8 cellular contexts compared by ENCODE assay signal in genomic region chr16:84084570-84085270, GRCh38. TPM values are rescaled to one million over a fixed set of nuclear protein-coding genes. Genes with fewer than 3 reads are reported as not detected.
A peak's percentile ranks its signal among the peaks of the same experiment; 100 is the strongest.
DNase-seq lines count a peak whose midpoint lies in the region; ATAC-seq and TF ChIP-seq lines count a peak whose summit lies in the region.

No MANE protein-coding gene starts in this region.

- peak; percentile 64 for TF ChIP-seq CTCF in endothelial cell (IDR thresholded peaks at IDR 0.05; ENCODE audit: unreplicated experiment)

- H3K27me3 Mint-ChIP-seq in endothelial cell (ENCODE audit: unreplicated experiment) (peaks cover 4% of the 10 kb centered on the region), naive B cell (no peaks in the 10 kb centered on the region)

- H3K4me3 Mint-ChIP-seq in endothelial cell (ENCODE audit: unreplicated experiment) (no peak overlapping the region), naive B cell (peak overlapping the region in 3 of 8 donors; percentile 5 to 38 (median 20))

- no peaks in the 10 kb centered on the region for H3K9me3 Mint-ChIP-seq in endothelial cell (ENCODE audit: unreplicated experiment)
- H3K9me3 Mint-ChIP-seq in naive B cell, result no peaks in the 10 kb centered on the region

- H3K4me1 Mint-ChIP-seq in endothelial cell (ENCODE audit: unreplicated experiment) (peaks cover 5% of the 10 kb centered on the region), naive B cell (peaks cover 36 to 44% (median 37%) of the 10 kb centered on the region in 3 donors)

- ATAC-seq in HG02870 (IDR thresholded peaks at IDR 0.05; ENCODE audit: unreplicated experiment) (peak; percentile 39), naive B cell (ENCODE audit: low read depth in 2 of 2) (peak; percentile 65 to 69)

- H3K27ac Mint-ChIP-seq in endothelial cell (ENCODE audit: unreplicated experiment) (no peak overlapping the region), naive B cell (no peak overlapping the region)

- DNase-seq in Daoy (ENCODE audit: low read depth) (peak; percentile 64), NCI-H69 (lab: John Stamatoyannopoulos, UW) (peak; percentile 66), endothelial cell (ENCODE audit: low spot score) (peak; percentile 63), naive B cell (peak; percentile 48), posterior vena cava (ENCODE audit: low spot score) (no peak)
- peak; percentile 27 to 43 for DNase-seq in activated CD8-positive, alpha-beta memory T cell treated with anti-CD3 and anti-CD28 coated beads for 1 hour (ENCODE audit: extremely low read depth in 1 of 2, low read depth in 1 of 2)
- DNase-seq in stimulated activated naive CD4-positive, alpha-beta T cell treated with Interleukin-2 at 50 U/mL for 16 hours (lab: John Stamatoyannopoulos, UW), result peak; percentile 57

- H3K36me3 Mint-ChIP-seq in endothelial cell (ENCODE audit: low read depth, unreplicated experiment) (peaks cover 32% of the 10 kb centered on the region), naive B cell (peaks cover 40 to 56% of the 10 kb centered on the region in 2 donors)

- intact Hi-C loops in posterior vena cava (cut with DNase I), result loop anchor here in 1 of 2 donors (10.0 kb wide), 1 partner anchor 90 kb away; no protein-coding TSS in a partner anchor

RNA-seq across cellular contexts. Expression of gene MBTPS1, which starts 32.0 kb away (rescaled TPM):
- 30.1 and 36.6 TPM in 2 replicates for total RNA-seq in Daoy (2014; rRNA removed; shearing (Covaris generic))
- total RNA-seq in endothelial cell (ENCODE audit: unreplicated experiment) (79.7 TPM), posterior vena cava (10 to 100 TPM; 61.9 to 71.3 TPM)
- polyA plus RNA-seq in naive B cell (ENCODE audit: low read depth in 6 of 6), result 10 to 100 TPM; 37.6 to 56.5 (median 48.8) TPM

RNA-seq across cellular contexts. Expression of gene SLC38A8, which starts 42.1 kb away (rescaled TPM):
- total RNA-seq in Daoy (2014; rRNA removed; shearing (Covaris generic)), result not detected in 2 replicates
- total RNA-seq in endothelial cell (ENCODE audit: unreplicated experiment), result not detected
- polyA plus RNA-seq in naive B cell (ENCODE audit: low read depth in 6 of 6), result not detected
- total RNA-seq in posterior vena cava, result not detected
